Comparison of ENCODE assay signal across 8 cellular contexts in genomic region chr7:103446046-103446520, GRCh38. TPM values are rescaled to one million over a fixed set of nuclear protein-coding genes. Genes with fewer than 3 reads are reported as not detected.
DNase-seq lines count a peak whose midpoint lies in the region; ATAC-seq and TF ChIP-seq lines count a peak whose summit lies in the region.

Gene SLC26A5 (minus strand): TSS chr7:103446207. CDS start chr7:103421514, 24,693 bp downstream.

- no peak within 1 kb of the TSS for H3K27ac Mint-ChIP-seq in immature natural killer cell
- H3K27ac Mint-ChIP-seq in stimulated activated naive CD8-positive, alpha-beta T cell treated with anti-CD3 and anti-CD28 coated beads, Interleukin-15, amount 100 ng/mL, for 72 hours, result no peak within 1 kb of the TSS

- no peaks in the 10 kb centered on the region for H3K9me2 ChIP-seq in MM.1S (replicated peaks; ENCODE audit: insufficient read depth, low read length)

- H3K4me3 ChIP-seq in MM.1S (ENCODE audit: low read length), result peak within 1 kb of the TSS; percentile 56
- H3K4me3 ChIP-seq in adipocyte (ENCODE audit: low read length), result peak within 1 kb of the TSS; percentile 76

- H3K36me3 ChIP-seq in MM.1S (replicated peaks; ENCODE audit: insufficient read depth, low read length) (no peaks in the 10 kb centered on the region), adipocyte (ENCODE audit: control insufficient read depth, insufficient read depth, low read length, severe bottlenecking) (no peaks in the 10 kb centered on the region)

- no peaks in the 10 kb centered on the region for H3K36me3 Mint-ChIP-seq in immature natural killer cell

- DNase-seq in activated CD4-positive, CD25-positive, alpha-beta regulatory T cell (lab: John Stamatoyannopoulos, UW), result no peak
- peak; percentile 61 for DNase-seq in MM.1S
- no peak for DNase-seq in adipocyte (ENCODE audit: low read depth)
- no peak for DNase-seq in immature natural killer cell
- DNase-seq in stimulated activated naive CD8-positive, alpha-beta T cell treated with anti-CD3 and anti-CD28 coated beads, Interleukin-15, amount 100 ng/mL, for 72 hours, result peak; percentile 15 to 17
- DNase-seq in AG08395 (ENCODE audit: low spot score), result no peak

- H3K27me3 ChIP-seq in MM.1S (replicated peaks; ENCODE audit: insufficient read depth, low read length), result peaks cover 49% of the 10 kb centered on the region
- H3K27me3 ChIP-seq in adipocyte (replicated peaks; ENCODE audit: control insufficient read depth, insufficient read depth, low read length), result peaks cover 35% of the 10 kb centered on the region

- no peaks in the 10 kb centered on the region for H3F3A ChIP-seq in MM.1S (ENCODE audit: insufficient read depth, low read length)

- H3K4me1 ChIP-seq in MM.1S (ENCODE audit: low read length) (0 out of 2 replicates have a peak, but pooled peaks cover 3% of the 10 kb centered on the region), adipocyte (ENCODE audit: control insufficient read depth, insufficient read depth, low read length) (peaks cover 8% of the 10 kb centered on the region)

- no peak for TF ChIP-seq CTCF in MM.1S (IDR thresholded peaks at IDR 0.05; ENCODE audit: low read length)

- H3K9ac ChIP-seq in MM.1S (ENCODE audit: low read length), result no peak within 1 kb of the TSS
- peak within 1 kb of the TSS; percentile 27 for H3K9ac ChIP-seq in adipocyte (ENCODE audit: low read length)

- peak within 1 kb of the TSS in 3 of 5 donors; percentile 49 to 52 (median 52) for H3K4me3 Mint-ChIP-seq in immature natural killer cell
- peak within 1 kb of the TSS; percentile 87 for H3K4me3 Mint-ChIP-seq in stimulated activated naive CD8-positive, alpha-beta T cell treated with anti-CD3 and anti-CD28 coated beads, Interleukin-15, amount 100 ng/mL, for 72 hours

- H3K27me3 Mint-ChIP-seq in immature natural killer cell (ENCODE audit: low read depth in 3 of 3), result peaks cover 16 to 31% (median 19%) of the 10 kb centered on the region in 3 donors
- H3K27me3 Mint-ChIP-seq in stimulated activated naive CD8-positive, alpha-beta T cell treated with anti-CD3 and anti-CD28 coated beads, Interleukin-15, amount 100 ng/mL, for 72 hours, result peaks cover 96% of the 10 kb centered on the region

- ATAC-seq in activated CD4-positive, CD25-positive, alpha-beta regulatory T cell treated with anti-CD3 and anti-CD28 coated beads, Interleukin-2, amount 50 U/mL, for 24 hours, result peak; percentile 38 to 65
- peak; percentile 81 for ATAC-seq in stimulated activated naive CD8-positive, alpha-beta T cell treated with anti-CD3 and anti-CD28 coated beads, Interleukin-15, amount 100 ng/mL, for 72 hours
- no peak for ATAC-seq in HG03439 (IDR thresholded peaks at IDR 0.05; ENCODE audit: unreplicated experiment)

- no peaks in the 10 kb centered on the region for H4K20me1 ChIP-seq in MM.1S (ENCODE audit: insufficient read depth, low read length)

- no peaks in the 10 kb centered on the region for H3K79me2 ChIP-seq in MM.1S (ENCODE audit: low read length)

- H3K27ac ChIP-seq in MM.1S (ENCODE audit: low read length), result no peak within 1 kb of the TSS

- peak within 1 kb of the TSS; percentile 16; the same call in 1 of the 2 replicates for H2AFZ ChIP-seq in MM.1S (ENCODE audit: low read length)

- H3K4me1 Mint-ChIP-seq in immature natural killer cell, result peaks cover 0 to 7% of the 10 kb centered on the region in 2 donors
- H3K4me1 Mint-ChIP-seq in stimulated activated naive CD8-positive, alpha-beta T cell treated with anti-CD3 and anti-CD28 coated beads, Interleukin-15, amount 100 ng/mL, for 72 hours, result peaks cover 16% of the 10 kb centered on the region

- peaks cover 0 to 2% (median 0%) of the 10 kb centered on the region in 6 donors for H3K9me3 Mint-ChIP-seq in immature natural killer cell
- H3K9me3 Mint-ChIP-seq in stimulated activated naive CD8-positive, alpha-beta T cell treated with anti-CD3 and anti-CD28 coated beads, Interleukin-15, amount 100 ng/mL, for 72 hours, result peaks cover 2% of the 10 kb centered on the region in 2 donors

- H3K9me3 ChIP-seq in MM.1S (replicated peaks; ENCODE audit: insufficient read depth, low read length) (no peaks in the 10 kb centered on the region), adipocyte (ENCODE audit: control insufficient read depth, low read length) (no peaks in the 10 kb centered on the region)

- H3K4me2 ChIP-seq in MM.1S (ENCODE audit: low read depth, low read length), result peak within 1 kb of the TSS; percentile 71

RNA-seq across cellular contexts. Expression of gene SLC26A5, which starts in this region (rescaled TPM):
- not detected for polyA plus RNA-seq in immature natural killer cell

Comparison
In these comparisons a context has a peak if more than half of its experiments do, and no peak if none do; other contexts are left out.
1. DNase-seq: peak in MM.1S (single experiment) and stimulated activated naive CD8-positive, alpha-beta T cell treated with anti-CD3 and anti-CD28 coated beads, Interleukin-15, amount 100 ng/mL, for 72 hours (2 of 2); none in activated CD4-positive, CD25-positive, alpha-beta regulatory T cell (0 of 4), adipocyte (single experiment), immature natural killer cell (0 of 3) and AG08395 (single experiment).